In genomic region chr13:57624565-57625435, GRCh38 we compare ENCODE assay signal across 8 cellular contexts. TPM values are rescaled to one million over a fixed set of nuclear protein-coding genes. Genes with fewer than 3 reads are reported as not detected.
DNase-seq lines count a peak whose midpoint lies in the region; ATAC-seq and TF ChIP-seq lines count a peak whose summit lies in the region.

No MANE protein-coding gene starts in this region.

- intact Hi-C loops in esophagus squamous epithelium (cut with DNase I), result no loop called here

- 3 to 7% methylated on average over 5 of the region's 5 CpGs for WGBS in esophagus squamous epithelium, 2 donors

- H3K36me3 Mint-ChIP-seq in osteocyte (ENCODE audit: unreplicated experiment), result no peaks in the 10 kb centered on the region

- H3K27me3 Mint-ChIP-seq in osteocyte (ENCODE audit: unreplicated experiment), result peaks cover 34% of the 10 kb centered on the region

- H3K4me1 ChIP-seq in esophagus squamous epithelium, result peaks cover 4 to 8% (median 7%) of the 10 kb centered on the region in 3 donors

- no peak for ATAC-seq in GM19463 (IDR thresholded peaks at IDR 0.05; ENCODE audit: unreplicated experiment)

- no peak overlapping the region for H3K4me3 ChIP-seq in esophagus squamous epithelium

- H3K4me3 Mint-ChIP-seq in osteocyte (ENCODE audit: unreplicated experiment), result no peak overlapping the region

- TF ChIP-seq POLR2A in esophagus squamous epithelium (IDR thresholded peaks at IDR 0.05), result no peak

- TF ChIP-seq CTCF in GM20000 (IDR thresholded peaks at IDR 0.05; ENCODE audit: extremely low read depth, missing control alignments) (peak; percentile 69), esophagus squamous epithelium (IDR thresholded peaks at IDR 0.05) (peak; percentile 25 to 66 (median 54)), osteocyte (IDR thresholded peaks at IDR 0.05) (peak; percentile 91)

- no peaks in the 10 kb centered on the region for H3K9me3 ChIP-seq in esophagus squamous epithelium

- no peak overlapping the region for H3K27ac Mint-ChIP-seq in osteocyte (ENCODE audit: unreplicated experiment)

- H3K9me3 Mint-ChIP-seq in osteocyte (ENCODE audit: unreplicated experiment), result no peaks in the 10 kb centered on the region

- H3K27ac ChIP-seq in esophagus squamous epithelium, result no peak overlapping the region

- H3K4me1 Mint-ChIP-seq in osteocyte (ENCODE audit: unreplicated experiment), result peaks cover 10% of the 10 kb centered on the region

- H3K27me3 ChIP-seq in esophagus squamous epithelium, result peaks cover 0 to 35% (median 2%) of the 10 kb centered on the region in 4 donors

- H3K36me3 ChIP-seq in esophagus squamous epithelium, result no peaks in the 10 kb centered on the region

- DNase-seq in COLO668 (lab: John Stamatoyannopoulos, UW; ENCODE audit: unreplicated experiment), result peak; percentile 50
- DNase-seq in GM20000 (ENCODE audit: low spot score), result peak; percentile 34
- DNase-seq in LHCN-M2 (ENCODE audit: low read depth), result peak; percentile 25
- peak; percentile 45 to 46 for DNase-seq in SHP77 (lab: John Stamatoyannopoulos, UW)
- no peak for DNase-seq in esophagus squamous epithelium (lab: John Stamatoyannopoulos, UW)
- DNase-seq in osteocyte (ENCODE audit: extremely low spot score, unreplicated experiment), result no peak
- no peak for DNase-seq in ureter (ENCODE audit: low spot score)

RNA-seq across cellular contexts. Expression of gene PCDH17, which starts 6.7 kb away (rescaled TPM):
- total RNA-seq in LHCN-M2 (2014; rRNA removed), result not detected in 2 replicates
- not detected for polyA plus RNA-seq in LHCN-M2 (2012)
- total RNA-seq in esophagus squamous epithelium, result 1 to 10 TPM in 3 of 4 donors, under 1 TPM in 1; 0.83 to 3.8 (median 1.7) TPM
- 0.57 and 0.62 TPM in 2 replicates for total RNA-seq in osteocyte
- 8.1 TPM for total RNA-seq in ureter

Comparison
In these comparisons a context has a peak if more than half of its experiments do, and no peak if none do; other contexts are left out.
1. DNase-seq: peak in COLO668 (single experiment), GM20000 (single experiment), LHCN-M2 (single experiment) and SHP77 (2 of 2); none in esophagus squamous epithelium (single experiment), osteocyte (single experiment) and ureter (single experiment).
2. Peak in every context shown above with its lines, with median percentiles within 50 percentile points of each other: CTCF ChIP-seq.